Comparison of ENCODE assay signal across 16 cellular contexts in the genomic region with DNA sequence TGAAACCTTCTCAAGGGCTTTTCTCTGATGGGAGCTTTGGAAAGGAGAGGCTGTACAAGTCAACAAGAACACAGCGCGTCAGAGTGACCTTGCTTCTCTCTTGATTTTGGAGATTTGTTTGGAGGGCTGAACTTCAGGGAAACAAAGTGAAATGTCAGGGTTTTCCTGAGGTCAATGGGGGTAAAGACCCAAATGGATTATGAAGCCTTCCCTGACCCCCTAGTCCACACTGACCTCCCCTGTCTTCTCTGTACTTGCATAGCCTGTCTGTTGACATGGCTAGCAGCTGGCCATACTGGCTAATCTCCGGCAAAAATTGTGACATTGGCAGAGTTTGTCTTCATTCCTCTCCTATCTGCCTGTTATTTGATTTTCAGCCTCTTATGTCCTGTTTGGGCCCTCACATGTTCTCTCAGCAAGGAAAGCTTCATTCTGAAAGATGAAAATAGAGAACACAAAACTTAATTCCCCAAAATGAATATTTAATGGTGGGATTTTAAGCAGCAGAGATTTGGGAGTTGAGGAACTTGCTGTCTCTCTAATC.
DNase-seq lines count a peak whose midpoint lies in the region; ATAC-seq and TF ChIP-seq lines count a peak whose summit lies in the region.
"Had no signal": no experiment of that assay in that cellular context is flagged by ENCODE, and none has a peak within 500 bp of the region (broad histone marks: within the 10 kb centered on the region; RNA-seq: fewer than 3 reads in every experiment).

No MANE protein-coding gene starts in this region.

- no peaks in the 10 kb centered on the region for H3K9me3 Mint-ChIP-seq in progenitor cell of endocrine pancreas (ENCODE audit: low read depth)

- no peaks in the 10 kb centered on the region for H3K36me3 ChIP-seq in BLaER1
- H3K36me3 ChIP-seq in testis (ENCODE audit: low read depth, missing control alignments), result no peaks in the 10 kb centered on the region

- peaks cover 7% of the 10 kb centered on the region for H3K4me1 Mint-ChIP-seq in progenitor cell of endocrine pancreas (ENCODE audit: low read depth)

- H3K27ac ChIP-seq in BLaER1 (no peak overlapping the region), coronary artery (peak overlapping the region; percentile 33 to 78), testis (peak overlapping the region; percentile 63 to 73)
- H3K27ac ChIP-seq: C4-2B had no signal

- H3K4me1 ChIP-seq in BLaER1 (peaks cover 47% of the 10 kb centered on the region), testis (peaks cover 22% of the 10 kb centered on the region)

- no peak for TF ChIP-seq POLR2A in testis (IDR thresholded peaks at IDR 0.05)

- no peak overlapping the region for H3K9ac ChIP-seq in BLaER1

- TF ChIP-seq CTCF in coronary artery (IDR thresholded peaks at IDR 0.05), result no peak
- TF ChIP-seq CTCF in testis (IDR thresholded peaks at IDR 0.05), result no peak
- TF ChIP-seq CTCF in progenitor cell of endocrine pancreas (IDR thresholded peaks at IDR 0.05; ENCODE audit: unreplicated experiment), result no peak

- no peaks in the 10 kb centered on the region for H4K20me1 ChIP-seq in BLaER1

- peak overlapping the region; percentile 56 for H3K4me2 ChIP-seq in BLaER1

- 37 to 40% methylated on average over 3 of the region's 3 CpGs for WGBS in testis, 2 donors

- no peak overlapping the region for H3K4me3 ChIP-seq in BLaER1
- no peak overlapping the region for H3K4me3 ChIP-seq in coronary artery
- H3K4me3 ChIP-seq in testis, result no peak overlapping the region

- no peak for DNase-seq in coronary artery (ENCODE audit: low spot score)
- DNase-seq in left lobe of liver (ENCODE audit: low spot score), result no peak
- DNase-seq in testis, result no peak
- DNase-seq in ecto neural progenitor cell (ENCODE audit: low spot score), result no peak
- no peak for DNase-seq in head of caudate nucleus
- no peak for DNase-seq in progenitor cell of endocrine pancreas (ENCODE audit: low spot score, unreplicated experiment)
- no peak for DNase-seq in NCI-H128 (lab: John Stamatoyannopoulos, UW; ENCODE audit: unreplicated experiment)
- DNase-seq: DMS 273 treated with DMSO at 0.1 percent for 48 hours, GF-D8, NCI-H1048, NCI-H146, NCI-H2081 treated with DMSO at 0.1 percent for 48 hours, NCI-H524 treated with DMSO at 0.1 percent for 48 hours, SHP77 treated with DMSO at 0.1 percent for 48 hours had no signal

- ATAC-seq in left lobe of liver, result peak; percentile 75

- intact Hi-C loops in testis (cut with DNase I; ENCODE audit: low total_unique reads) (no loop called here), head of caudate nucleus (cut with DNase I) (no loop called here)

- H3K27ac Mint-ChIP-seq in progenitor cell of endocrine pancreas, result no peak overlapping the region

- no peaks in the 10 kb centered on the region for H3K36me3 Mint-ChIP-seq in progenitor cell of endocrine pancreas (ENCODE audit: insufficient read depth)

- no peaks in the 10 kb centered on the region for H3K9me3 ChIP-seq in BLaER1
- H3K9me3 ChIP-seq in testis, result no peaks in the 10 kb centered on the region

- H3K4me3 Mint-ChIP-seq in progenitor cell of endocrine pancreas (ENCODE audit: low read depth), result no peak overlapping the region

- H3K27me3 Mint-ChIP-seq in progenitor cell of endocrine pancreas, result peaks cover 8% of the 10 kb centered on the region

- H3K27me3 ChIP-seq in BLaER1, result no peaks in the 10 kb centered on the region
- no peaks in the 10 kb centered on the region for H3K27me3 ChIP-seq in testis
